ENCODE assay signal across 7 cellular contexts in genomic region chr7:42237162-42237821, GRCh38. TPM values are rescaled to one million over a fixed set of nuclear protein-coding genes. Genes with fewer than 3 reads are reported as not detected.
DNase-seq lines count a peak whose midpoint lies in the region; ATAC-seq and TF ChIP-seq lines count a peak whose summit lies in the region.

GLI3 (minus strand) TSS chr7:42237209; CDS start chr7:42223253, 13,956 bp downstream.

- H3K36me3 ChIP-seq in KMS-11 (ENCODE audit: insufficient read depth) (no peaks in the 10 kb centered on the region), neural progenitor cell (no peaks in the 10 kb centered on the region)

- H3K9me3 Mint-ChIP-seq in activated T-helper 17 cell treated with anti-CD3 and anti-CD28 coated beads, Interleukin-2, amount 50 U/mL, for 72 hours: no peaks in the 10 kb centered on the region
- no peaks in the 10 kb centered on the region for H3K9me3 Mint-ChIP-seq in neural progenitor cell

- H2AFZ ChIP-seq in KMS-11 (ENCODE audit: low read depth) (peak within 1 kb of the TSS; percentile 96), neural progenitor cell (replicated peaks) (peak within 1 kb of the TSS; percentile 55)

- peaks cover 6% of the 10 kb centered on the region for H3K36me3 Mint-ChIP-seq in activated T-helper 17 cell treated with anti-CD3 and anti-CD28 coated beads, Interleukin-2, amount 50 U/mL, for 72 hours (ENCODE audit: low read depth)
- H3K36me3 Mint-ChIP-seq in neural progenitor cell: peaks cover 8% of the 10 kb centered on the region

- TF ChIP-seq CTCF in KMS-11 (conservative IDR thresholded peaks at IDR 0.05; ENCODE audit: low read depth, low read length) (no peak), neural progenitor cell (IDR thresholded peaks at IDR 0.05) (no peak)

- H3K9ac ChIP-seq in KMS-11: peak within 1 kb of the TSS; percentile 65; the same call in 1 of the 2 replicates
- H3K9ac ChIP-seq in neural progenitor cell: peak within 1 kb of the TSS; percentile 63

- H3K27ac Mint-ChIP-seq in activated T-helper 17 cell treated with anti-CD3 and anti-CD28 coated beads, Interleukin-2, amount 50 U/mL, for 72 hours: no peak within 1 kb of the TSS
- H3K27ac Mint-ChIP-seq in neural progenitor cell: peak within 1 kb of the TSS; percentile 96

- peak within 1 kb of the TSS; percentile 74 for H3K4me3 Mint-ChIP-seq in activated T-helper 17 cell treated with anti-CD3 and anti-CD28 coated beads, Interleukin-2, amount 50 U/mL, for 72 hours
- peak within 1 kb of the TSS; percentile 99 for H3K4me3 Mint-ChIP-seq in neural progenitor cell

- H3K27me3 Mint-ChIP-seq in activated T-helper 17 cell treated with anti-CD3 and anti-CD28 coated beads, Interleukin-2, amount 50 U/mL, for 72 hours: peaks cover 56% of the 10 kb centered on the region
- peaks cover 7% of the 10 kb centered on the region for H3K27me3 Mint-ChIP-seq in neural progenitor cell (ENCODE audit: insufficient read depth, low read depth)

- no peaks in the 10 kb centered on the region for H3K9me3 ChIP-seq in neural progenitor cell (ENCODE audit: low read depth)

- DNase-seq in GM04503 (ENCODE audit: low read depth) (peak; percentile 80), globus pallidus (ENCODE audit: low spot score) (peak; percentile 52), neural progenitor cell (ENCODE audit: low spot score) (peak; percentile 96), RKO (ENCODE audit: low spot score) (no peak)

- peak within 1 kb of the TSS; percentile 49 for H3K27ac ChIP-seq in KMS-11
- H3K27ac ChIP-seq in neural progenitor cell: peak within 1 kb of the TSS; percentile 97

- H3K4me3 ChIP-seq in KMS-11 (IDR thresholded peaks at IDR 0.05; ENCODE audit: insufficient read depth, low read depth, low read length): no peak within 1 kb of the TSS
- H3K4me3 ChIP-seq in neural progenitor cell: peak within 1 kb of the TSS; percentile 99

- H3K4me1 ChIP-seq in KMS-11 (ENCODE audit: low read depth, poor library complexity, severe bottlenecking): peaks cover 6% of the 10 kb centered on the region
- H3K4me1 ChIP-seq in neural progenitor cell: peaks cover 49% of the 10 kb centered on the region

- H3K4me2 ChIP-seq in KMS-11: peak within 1 kb of the TSS; percentile 89
- H3K4me2 ChIP-seq in neural progenitor cell: peak within 1 kb of the TSS; percentile 86

- peak; percentile 67 for ATAC-seq in GM21526 (IDR thresholded peaks at IDR 0.05; ENCODE audit: low FRiP score, unreplicated experiment)
- peak; percentile 81 for ATAC-seq in activated T-helper 17 cell treated with anti-CD3 and anti-CD28 coated beads, Interleukin-2, amount 50 U/mL, for 72 hours (replicated peaks)

- peaks cover 10% of the 10 kb centered on the region for H3K4me1 Mint-ChIP-seq in activated T-helper 17 cell treated with anti-CD3 and anti-CD28 coated beads, Interleukin-2, amount 50 U/mL, for 72 hours
- H3K4me1 Mint-ChIP-seq in neural progenitor cell: peaks cover 52% of the 10 kb centered on the region

- H3K79me2 ChIP-seq in KMS-11 (ENCODE audit: insufficient read depth, low read depth) (no peaks in the 10 kb centered on the region), neural progenitor cell (ENCODE audit: low read depth) (peaks cover 45% of the 10 kb centered on the region)

- H3K27me3 ChIP-seq in KMS-11 (ENCODE audit: insufficient read depth, low read depth) (peaks cover 5% of the 10 kb centered on the region), neural progenitor cell (no peaks in the 10 kb centered on the region)

- H4K20me1 ChIP-seq in KMS-11 (ENCODE audit: insufficient read depth): no peaks in the 10 kb centered on the region
- H4K20me1 ChIP-seq in neural progenitor cell (ENCODE audit: low read depth): peaks cover 36% of the 10 kb centered on the region

- H3F3A ChIP-seq in neural progenitor cell (ENCODE audit: low read depth): peaks cover 60% of the 10 kb centered on the region

RNA-seq across cellular contexts. Expression of gene GLI3, which starts in this region (rescaled TPM):
- total RNA-seq in activated T-helper 17 cell treated with anti-CD3 and anti-CD28 coated beads, Interleukin-2, amount 50 U/mL, for 72 hours: under 1 TPM; 0.17 to 0.74 TPM
- 32.0 and 33.0 TPM in 2 replicates for total RNA-seq in neural progenitor cell (ENCODE audit: low replicate concordance)

Comparison
In these comparisons a context has a peak if more than half of its experiments do, and no peak if none do; other contexts are left out.
1. RNA of gene GLI3 (total RNA-seq): 32.0 to 33.0 TPM in neural progenitor cell; 0.17 to 0.74 TPM in activated T-helper 17 cell treated with anti-CD3 and anti-CD28 coated beads, Interleukin-2, amount 50 U/mL, for 72 hours; every median in the first group is over 10 times any median in the second.
2. Peak in ATAC-seq in activated T-helper 17 cell treated with anti-CD3 and anti-CD28 coated beads, Interleukin-2, amount 50 U/mL, for 72 hours; RNA of the gene not detected or under 1 TPM.